ENCODE assay signal across 15 cellular contexts in genomic region chr14:50070840-50071548, GRCh38. TPM values are rescaled to one million over a fixed set of nuclear protein-coding genes. Genes with fewer than 3 reads are reported as not detected.
DNase-seq lines count a peak whose midpoint lies in the region; ATAC-seq and TF ChIP-seq lines count a peak whose summit lies in the region.
"Had no signal": no experiment of that assay in that cellular context is flagged by ENCODE, and none has a peak within 500 bp of the region (broad histone marks: within the 10 kb centered on the region; RNA-seq: fewer than 3 reads in every experiment).

No MANE protein-coding gene starts in this region.

- CTCF ChIA-PET in CD8-positive, alpha-beta memory T cell (lab: Charles Lee), result interaction anchor here (1.4 to 1.5 kb wide), 2 partner anchors 9 to 17 kb away, joined by 3 to 5 read pairs; no protein-coding TSS in a partner anchor

- POLR2A ChIA-PET in CD8-positive, alpha-beta memory T cell (lab: Charles Lee), result interaction anchor here (0.6 kb wide), 1 partner anchor 208 kb away, joined by 3 read pairs; no protein-coding TSS in a partner anchor

- peak; percentile 17 for DNase-seq in activated T-cell treated with anti-CD3 and anti-CD28 coated beads, Interleukin-2, amount 50 U/mL, for 24 hours
- DNase-seq in activated T-cell treated with anti-CD3 and anti-CD28 coated beads, Interleukin-2, amount 50 U/mL, for 1 hour, result no peak
- DNase-seq in activated T-helper 1 cell treated with anti-CD3 and anti-CD28 coated beads, Interleukin-12 subunit alpha, Interleukin-12 subunit beta, Interleukin-2, Interleukin-4 antibody, amounts not matched to agents 30 ng/mL and 10 ng/mL and 1 ng/mL, durations not matched to agents 14 hours and 24 hours and 36 hours (ENCODE audit: low spot score), result no peak
- DNase-seq in stimulated activated CD8-positive, alpha-beta memory T cell treated with anti-CD3 and anti-CD28 coated beads, Interleukin-4, amount 100 ng/mL, for 48 hours, result peak; percentile 22
- no peak for DNase-seq in heart left ventricle
- DNase-seq in CD8-positive, alpha-beta memory T cell, result no peak
- DNase-seq: activated naive CD4-positive, alpha-beta T cell treated with anti-CD3 and anti-CD28 coated beads, Interleukin-2, amount 10 ng/mL, durations not matched to agents 7 days and 5 days; body of pancreas; left ventricle myocardium inferior; NCI-H1105 had no signal

- no peaks in the 10 kb centered on the region for H3K4me1 ChIP-seq in heart left ventricle
- H3K4me1 ChIP-seq in CD8-positive, alpha-beta memory T cell (ENCODE audit: insufficient read depth, low read length), result peaks cover 7% of the 10 kb centered on the region
- H3K4me1 ChIP-seq: body of pancreas, gastroesophageal sphincter, left ventricle myocardium inferior had no signal

- no peak for TF ChIP-seq CTCF in heart left ventricle (IDR thresholded peaks at IDR 0.05)

- no peak overlapping the region for H3K27ac Mint-ChIP-seq in activated T-cell treated with anti-CD3 and anti-CD28 coated beads, Interleukin-2, amount 50 U/mL, for 24 hours
- H3K27ac Mint-ChIP-seq in activated T-helper 1 cell treated with anti-CD3 and anti-CD28 coated beads, Interleukin-12 subunit alpha, Interleukin-12 subunit beta, Interleukin-2, Interleukin-4 antibody, amounts not matched to agents 30 ng/mL and 10 ng/mL and 1 ng/mL, durations not matched to agents 14 hours and 24 hours and 36 hours, result peak overlapping the region; percentile 5
- H3K27ac Mint-ChIP-seq in CD8-positive, alpha-beta memory T cell, result peak overlapping the region in 4 of 8 donors; percentile 5 to 83 (median 57)
- H3K27ac Mint-ChIP-seq: activated naive CD4-positive, alpha-beta T cell treated with anti-CD3 and anti-CD28 coated beads, Interleukin-2, amount 10 ng/mL, durations not matched to agents 7 days and 5 days had no signal

- peak; percentile 53 for ATAC-seq in HG03439 (IDR thresholded peaks at IDR 0.05; ENCODE audit: unreplicated experiment)
- no peak for ATAC-seq in HG03159 (IDR thresholded peaks at IDR 0.05; ENCODE audit: unreplicated experiment)
- no peak for ATAC-seq in heart left ventricle
- ATAC-seq: body of pancreas, gastroesophageal sphincter had no signal

- no peak overlapping the region for H3K4me3 ChIP-seq in heart left ventricle
- no peak overlapping the region for H3K4me3 ChIP-seq in CD8-positive, alpha-beta memory T cell (ENCODE audit: low read length)
- H3K4me3 ChIP-seq: body of pancreas, coronary artery, gastroesophageal sphincter, left ventricle myocardium inferior, smooth muscle cell had no signal

- H3K4me3 Mint-ChIP-seq in activated T-cell treated with anti-CD3 and anti-CD28 coated beads, Interleukin-2, amount 50 U/mL, for 24 hours, result no peak overlapping the region
- no peak overlapping the region for H3K4me3 Mint-ChIP-seq in activated T-helper 1 cell treated with anti-CD3 and anti-CD28 coated beads, Interleukin-12 subunit alpha, Interleukin-12 subunit beta, Interleukin-2, Interleukin-4 antibody, amounts not matched to agents 30 ng/mL and 10 ng/mL and 1 ng/mL, durations not matched to agents 14 hours and 24 hours and 36 hours
- H3K4me3 Mint-ChIP-seq in CD8-positive, alpha-beta memory T cell, result no peak overlapping the region
- H3K4me3 Mint-ChIP-seq: activated naive CD4-positive, alpha-beta T cell treated with anti-CD3 and anti-CD28 coated beads, Interleukin-2, amount 10 ng/mL, durations not matched to agents 7 days and 5 days had no signal

- H3K36me3 ChIP-seq in heart left ventricle, result no peaks in the 10 kb centered on the region
- no peaks in the 10 kb centered on the region for H3K36me3 ChIP-seq in CD8-positive, alpha-beta memory T cell (ENCODE audit: insufficient read depth, low read length)
- H3K36me3 ChIP-seq: gastroesophageal sphincter, left ventricle myocardium inferior had no signal

- TF ChIP-seq POLR2A in heart left ventricle (IDR thresholded peaks at IDR 0.05), result no peak

- peaks cover 60% of the 10 kb centered on the region for H3K4me1 Mint-ChIP-seq in activated T-cell treated with anti-CD3 and anti-CD28 coated beads, Interleukin-2, amount 50 U/mL, for 24 hours (ENCODE audit: low read depth)
- H3K4me1 Mint-ChIP-seq in activated T-helper 1 cell treated with anti-CD3 and anti-CD28 coated beads, Interleukin-12 subunit alpha, Interleukin-12 subunit beta, Interleukin-2, Interleukin-4 antibody, amounts not matched to agents 30 ng/mL and 10 ng/mL and 1 ng/mL, durations not matched to agents 14 hours and 24 hours and 36 hours (ENCODE audit: low read depth), result peaks cover 32% of the 10 kb centered on the region
- peaks cover 14 to 34% (median 30%) of the 10 kb centered on the region in 3 donors for H3K4me1 Mint-ChIP-seq in CD8-positive, alpha-beta memory T cell

- peaks cover 2% of the 10 kb centered on the region for H3K9me3 Mint-ChIP-seq in activated T-cell treated with anti-CD3 and anti-CD28 coated beads, Interleukin-2, amount 50 U/mL, for 24 hours
- H3K9me3 Mint-ChIP-seq in activated T-helper 1 cell treated with anti-CD3 and anti-CD28 coated beads, Interleukin-12 subunit alpha, Interleukin-12 subunit beta, Interleukin-2, Interleukin-4 antibody, amounts not matched to agents 30 ng/mL and 10 ng/mL and 1 ng/mL, durations not matched to agents 14 hours and 24 hours and 36 hours, result peaks cover 3% of the 10 kb centered on the region
- no peaks in the 10 kb centered on the region for H3K9me3 Mint-ChIP-seq in CD8-positive, alpha-beta memory T cell

- peaks cover 6% of the 10 kb centered on the region for H3K36me3 Mint-ChIP-seq in activated T-cell treated with anti-CD3 and anti-CD28 coated beads, Interleukin-2, amount 50 U/mL, for 24 hours (ENCODE audit: low read depth)
- H3K36me3 Mint-ChIP-seq in activated T-helper 1 cell treated with anti-CD3 and anti-CD28 coated beads, Interleukin-12 subunit alpha, Interleukin-12 subunit beta, Interleukin-2, Interleukin-4 antibody, amounts not matched to agents 30 ng/mL and 10 ng/mL and 1 ng/mL, durations not matched to agents 14 hours and 24 hours and 36 hours (ENCODE audit: low read depth), result peaks cover 15% of the 10 kb centered on the region
- H3K36me3 Mint-ChIP-seq in CD8-positive, alpha-beta memory T cell, result peaks cover 1 to 11% (median 6%) of the 10 kb centered on the region in 3 donors

- H3K27ac ChIP-seq in heart left ventricle, result no peak overlapping the region
- no peak overlapping the region for H3K27ac ChIP-seq in CD8-positive, alpha-beta memory T cell (ENCODE audit: low read depth, low read length)
- H3K27ac ChIP-seq: body of pancreas, coronary artery, gastroesophageal sphincter, left ventricle myocardium inferior had no signal

- H3K9me3 ChIP-seq in heart left ventricle, result no peaks in the 10 kb centered on the region
- no peaks in the 10 kb centered on the region for H3K9me3 ChIP-seq in CD8-positive, alpha-beta memory T cell (ENCODE audit: low read length)
- H3K9me3 ChIP-seq: body of pancreas, gastroesophageal sphincter, left ventricle myocardium inferior had no signal

- intact Hi-C loops in activated T-helper 1 cell treated with anti-CD3 and anti-CD28 coated beads, Interleukin-12 subunit alpha, Interleukin-12 subunit beta, Interleukin-2, Interleukin-4 antibody, amounts not matched to agents 30 ng/mL and 10 ng/mL and 1 ng/mL, durations not matched to agents 14 hours and 24 hours and 36 hours (cut with micrococcal nuclease), result no loop called here
- intact Hi-C loops in heart left ventricle (cut with DNase I), result no loop called here

- no peaks in the 10 kb centered on the region for H3K27me3 ChIP-seq in heart left ventricle
- no peaks in the 10 kb centered on the region for H3K27me3 ChIP-seq in CD8-positive, alpha-beta memory T cell (ENCODE audit: insufficient read depth, low read length, poor library complexity, severe bottlenecking)
- H3K27me3 ChIP-seq: body of pancreas, gastroesophageal sphincter had no signal

- 80 to 88% (median 84%) methylated on average over 13 of the region's 13 CpGs for WGBS in heart left ventricle, 4 donors

- H3K27me3 Mint-ChIP-seq in activated T-cell treated with anti-CD3 and anti-CD28 coated beads, Interleukin-2, amount 50 U/mL, for 24 hours, result no peaks in the 10 kb centered on the region
- H3K27me3 Mint-ChIP-seq in activated T-helper 1 cell treated with anti-CD3 and anti-CD28 coated beads, Interleukin-12 subunit alpha, Interleukin-12 subunit beta, Interleukin-2, Interleukin-4 antibody, amounts not matched to agents 30 ng/mL and 10 ng/mL and 1 ng/mL, durations not matched to agents 14 hours and 24 hours and 36 hours (ENCODE audit: insufficient read depth), result no peaks in the 10 kb centered on the region
- no peaks in the 10 kb centered on the region for H3K27me3 Mint-ChIP-seq in CD8-positive, alpha-beta memory T cell
- H3K27me3 Mint-ChIP-seq: activated naive CD4-positive, alpha-beta T cell treated with anti-CD3 and anti-CD28 coated beads, Interleukin-2, amount 10 ng/mL, durations not matched to agents 7 days and 5 days had no signal

RNA-seq across cellular contexts. Expression of gene VCPKMT, which starts 45.4 kb away (rescaled TPM):
- 12.3 and 15.2 TPM in 2 replicates for total RNA-seq in activated T-helper 1 cell treated with anti-CD3 and anti-CD28 coated beads, Interleukin-12 subunit alpha, Interleukin-12 subunit beta, Interleukin-2, Interleukin-4 antibody, amounts not matched to agents 30 ng/mL and 10 ng/mL and 1 ng/mL, durations not matched to agents 14 hours and 24 hours and 36 hours
- 1 to 10 TPM in 8 of 9 donors, under 1 TPM in 1; 0.95 to 4.9 (median 2.9) TPM for total RNA-seq in heart left ventricle
- 1 to 10 TPM; 4.1 to 7.1 TPM for polyA plus RNA-seq in heart left ventricle
- 10 to 100 TPM; 16.5 to 19.9 TPM for total RNA-seq in CD8-positive, alpha-beta memory T cell
- polyA plus RNA-seq in CD8-positive, alpha-beta memory T cell, result 11.7 TPM

Comparison
In these comparisons a context has a peak if more than half of its experiments do, and no peak if none do; other contexts are left out.
1. DNase-seq: peak in activated T-cell treated with anti-CD3 and anti-CD28 coated beads, Interleukin-2, amount 50 U/mL, for 24 hours (single experiment) and stimulated activated CD8-positive, alpha-beta memory T cell treated with anti-CD3 and anti-CD28 coated beads, Interleukin-4, amount 100 ng/mL, for 48 hours (single experiment); none in activated T-cell treated with anti-CD3 and anti-CD28 coated beads, Interleukin-2, amount 50 U/mL, for 1 hour (single experiment), activated T-helper 1 cell treated with anti-CD3 and anti-CD28 coated beads, Interleukin-12 subunit alpha, Interleukin-12 subunit beta, Interleukin-2, Interleukin-4 antibody, amounts not matched to agents 30 ng/mL and 10 ng/mL and 1 ng/mL, durations not matched to agents 14 hours and 24 hours and 36 hours (single experiment), heart left ventricle (0 of 5) and CD8-positive, alpha-beta memory T cell (0 of 5).